13 cellular contexts compared by ENCODE assay signal in genomic region chr2:47065343-47065742, GRCh38.
DNase-seq lines count a peak whose midpoint lies in the region; ATAC-seq and TF ChIP-seq lines count a peak whose summit lies in the region.
"Had no signal": no experiment of that assay in that cellular context is flagged by ENCODE, and none has a peak within 500 bp of the region (broad histone marks: within the 10 kb centered on the region; RNA-seq: fewer than 3 reads in every experiment).

No MANE protein-coding gene starts in this region.

- peak overlapping the region; percentile 15 to 39 for H3K9ac ChIP-seq in mucosa of rectum (ENCODE audit: low read depth in 1 of 2, low read length in 2 of 2)

- POLR2A ChIA-PET in activated CD8-positive, alpha-beta T cell treated with anti-CD3 and anti-CD28 coated beads for 36 hours (lab: Charles Lee) = no interaction called here

- no peaks in the 10 kb centered on the region for H3K9me3 Mint-ChIP-seq in IgD-negative memory B cell
- no peaks in the 10 kb centered on the region for H3K9me3 Mint-ChIP-seq in activated CD8-positive, alpha-beta T cell treated with anti-CD3 and anti-CD28 coated beads for 36 hours
- H3K9me3 Mint-ChIP-seq: activated CD4-positive, alpha-beta memory T cell treated with anti-CD3 and anti-CD28 coated beads for 36 hours; activated naive CD4-positive, alpha-beta T cell treated with anti-CD3 and anti-CD28 coated beads for 36 hours had no signal

- H3K27me3 ChIP-seq in brain microvascular endothelial cell (replicated peaks) (no peaks in the 10 kb centered on the region), mucosa of rectum (ENCODE audit: control insufficient read depth in 2 of 2, insufficient read depth in 2 of 2, low read length in 2 of 2) (no peaks in the 10 kb centered on the region), tibial artery (no peaks in the 10 kb centered on the region)
- H3K27me3 ChIP-seq: cardiac muscle cell had no signal

- H3K9me3 ChIP-seq in mucosa of rectum (ENCODE audit: control insufficient read depth in 2 of 2, low read length in 2 of 2) (no peaks in the 10 kb centered on the region), tibial artery (no peaks in the 10 kb centered on the region)

- H3K36me3 ChIP-seq in brain microvascular endothelial cell (replicated peaks) = no peaks in the 10 kb centered on the region
- peaks cover 3 to 18% of the 10 kb centered on the region in 2 donors for H3K36me3 ChIP-seq in mucosa of rectum (ENCODE audit: control insufficient read depth in 2 of 2, insufficient read depth in 2 of 2, low read length in 2 of 2)
- H3K36me3 ChIP-seq in tibial artery = peaks cover 0 to 21% (median 15%) of the 10 kb centered on the region in 3 donors
- H3K36me3 ChIP-seq: cardiac muscle cell had no signal

- CTCF ChIA-PET in activated CD8-positive, alpha-beta T cell treated with anti-CD3 and anti-CD28 coated beads for 36 hours (lab: Charles Lee) = interaction anchor here (1.0 kb wide), 1 partner anchor 258 kb away, joined by 3 read pairs; no protein-coding TSS in a partner anchor

- peaks cover 2% of the 10 kb centered on the region for H3K36me3 Mint-ChIP-seq in IgD-negative memory B cell
- H3K36me3 Mint-ChIP-seq in activated CD8-positive, alpha-beta T cell treated with anti-CD3 and anti-CD28 coated beads for 36 hours (ENCODE audit: low read depth) = peaks cover 9% of the 10 kb centered on the region

- ATAC-seq in GM19035 (IDR thresholded peaks at IDR 0.05; ENCODE audit: unreplicated experiment) (no peak), HG02588 (IDR thresholded peaks at IDR 0.05; ENCODE audit: unreplicated experiment) (no peak)
- no peak for ATAC-seq in activated CD8-positive, alpha-beta T cell treated with anti-CD3 and anti-CD28 coated beads for 36 hours

- in situ Hi-C loops in brain microvascular endothelial cell (cut with HindIII; ENCODE audit: low pct_ligation_motif_present, low sequenced_read_pairs) = no loop called here

- H3K27ac ChIP-seq in brain microvascular endothelial cell (peak overlapping the region; percentile 55), mucosa of rectum (ENCODE audit: low read depth in 2 of 2, low read length in 2 of 2) (peak overlapping the region; percentile 88 to 89), tibial artery (peak overlapping the region; percentile 94 to 95)

- H3K27me3 Mint-ChIP-seq in IgD-negative memory B cell = no peaks in the 10 kb centered on the region
- no peaks in the 10 kb centered on the region for H3K27me3 Mint-ChIP-seq in activated CD8-positive, alpha-beta T cell treated with anti-CD3 and anti-CD28 coated beads for 36 hours
- H3K27me3 Mint-ChIP-seq: activated CD4-positive, alpha-beta memory T cell treated with anti-CD3 and anti-CD28 coated beads for 36 hours had no signal

- intact Hi-C loops in tibial artery (cut with DNase I; ENCODE audit: low total_unique reads) = no loop called here
- intact Hi-C loops in activated CD8-positive, alpha-beta T cell treated with anti-CD3 and anti-CD28 coated beads for 36 hours (cut with micrococcal nuclease) = no loop called here

- no peak overlapping the region for H3K4me3 ChIP-seq in brain microvascular endothelial cell (ENCODE audit: low read depth, low read length)
- H3K4me3 ChIP-seq in mucosa of rectum (ENCODE audit: low read length in 2 of 2) = peak overlapping the region in 1 of 2 donors; percentile 45
- no peak overlapping the region for H3K4me3 ChIP-seq in tibial artery
- H3K4me3 ChIP-seq: cardiac muscle cell had no signal

- TF ChIP-seq CTCF in brain microvascular endothelial cell (IDR thresholded peaks at IDR 0.05; ENCODE audit: low read depth, low read length, missing control alignments) (no peak), tibial artery (IDR thresholded peaks at IDR 0.05) (no peak)
- TF ChIP-seq CTCF in activated CD8-positive, alpha-beta T cell treated with anti-CD3 and anti-CD28 coated beads for 36 hours (IDR thresholded peaks at IDR 0.05) = no peak

- no peak overlapping the region for H3K4me3 Mint-ChIP-seq in IgD-negative memory B cell
- H3K4me3 Mint-ChIP-seq in activated CD8-positive, alpha-beta T cell treated with anti-CD3 and anti-CD28 coated beads for 36 hours = no peak overlapping the region
- H3K4me3 Mint-ChIP-seq: activated CD4-positive, alpha-beta memory T cell treated with anti-CD3 and anti-CD28 coated beads for 36 hours; activated naive CD4-positive, alpha-beta T cell treated with anti-CD3 and anti-CD28 coated beads for 36 hours had no signal

- H3K4me1 Mint-ChIP-seq in IgD-negative memory B cell = peaks cover 8 to 16% (median 9%) of the 10 kb centered on the region in 3 donors
- H3K4me1 Mint-ChIP-seq in activated CD8-positive, alpha-beta T cell treated with anti-CD3 and anti-CD28 coated beads for 36 hours (ENCODE audit: low read depth) = peaks cover 23% of the 10 kb centered on the region

- peak overlapping the region in 2 of 3 donors; percentile 13 to 23 for H3K27ac Mint-ChIP-seq in IgD-negative memory B cell
- H3K27ac Mint-ChIP-seq in activated CD8-positive, alpha-beta T cell treated with anti-CD3 and anti-CD28 coated beads for 36 hours = no peak overlapping the region
- H3K27ac Mint-ChIP-seq: activated CD4-positive, alpha-beta memory T cell treated with anti-CD3 and anti-CD28 coated beads for 36 hours; activated naive CD4-positive, alpha-beta T cell treated with anti-CD3 and anti-CD28 coated beads for 36 hours had no signal

- DNase-seq in brain microvascular endothelial cell (no peak), tibial artery (no peak)
- no peak for DNase-seq in activated CD8-positive, alpha-beta T cell treated with anti-CD3 and anti-CD28 coated beads for 36 hours
- DNase-seq: activated CD4-positive, alpha-beta memory T cell treated with anti-CD3 and anti-CD28 coated beads for 36 hours; activated naive CD4-positive, alpha-beta T cell treated with anti-CD3 and anti-CD28 coated beads for 36 hours; NCI-H524; stimulated activated CD4-positive, alpha-beta T cell treated with anti-CD3 and anti-CD28 coated beads, Interleukin-4, amount 100 ng/mL, for 4 hours; stimulated activated naive CD4-positive, alpha-beta T cell treated with Interleukin-2 at 50 U/mL for 16 hours had no signal

- H3K4me1 ChIP-seq in mucosa of rectum (ENCODE audit: control insufficient read depth in 2 of 2, insufficient read depth in 2 of 2, low read length in 2 of 2) = peaks cover 42 to 59% of the 10 kb centered on the region in 2 donors
- H3K4me1 ChIP-seq in tibial artery = peaks cover 15 to 84% (median 72%) of the 10 kb centered on the region in 4 donors
